ENCODE assay signal across 16 cellular contexts in the genomic region with DNA sequence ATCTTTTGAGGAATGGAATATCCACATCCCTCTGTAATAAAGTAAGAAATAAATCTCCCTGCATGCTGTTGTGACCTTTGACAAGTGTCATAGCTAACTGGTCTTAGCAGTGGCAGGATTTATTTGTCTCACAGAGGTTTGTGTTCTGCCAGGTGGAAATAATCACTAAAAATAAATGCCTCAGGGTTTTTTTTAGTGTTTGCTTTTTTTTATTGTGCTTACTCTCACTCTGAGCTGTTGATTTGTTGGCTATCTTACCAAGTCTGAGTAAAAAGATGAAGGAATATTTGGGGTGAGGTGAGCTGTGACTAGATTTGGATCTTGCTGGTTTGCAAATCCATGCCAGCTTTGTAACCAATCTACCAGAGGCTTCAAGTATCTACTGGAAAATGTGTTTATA.
A peak's percentile ranks its signal among the peaks of the same experiment; 100 is the strongest.
DNase-seq lines count a peak whose midpoint lies in the region; ATAC-seq and TF ChIP-seq lines count a peak whose summit lies in the region.
"Had no signal": no experiment of that assay in that cellular context is flagged by ENCODE, and none has a peak within 500 bp of the region (broad histone marks: within the 10 kb centered on the region; RNA-seq: fewer than 3 reads in every experiment).

No MANE protein-coding gene starts in this region.

- no peak for TF ChIP-seq CTCF in LNCaP clone FGC (IDR thresholded peaks at IDR 0.05; ENCODE audit: control insufficient read depth, extremely low read depth, insufficient read depth)
- no peak for TF ChIP-seq CTCF in PC-9 (conservative IDR thresholded peaks at IDR 0.05)
- TF ChIP-seq CTCF in neural cell (IDR thresholded peaks at IDR 0.05; ENCODE audit: poor library complexity, severe bottlenecking) = no peak
- TF ChIP-seq CTCF in retinal pigment epithelial cell (conservative IDR thresholded peaks at IDR 0.05; ENCODE audit: low read depth, low read length) = no peak
- TF ChIP-seq CTCF in glutamatergic neuron (IDR thresholded peaks at IDR 0.05; ENCODE audit: partially characterized antibody, unreplicated experiment) = no peak

- peak overlapping the region; percentile 5 for H3K9ac ChIP-seq in neural cell (ENCODE audit: low read length)
- H3K9ac ChIP-seq: GM23248 had no signal

- no TSS peak for BruUV-seq in PC-9 (replicated peaks; lab: Mats Ljungman, UMichigan)

- peaks cover 12% of the 10 kb centered on the region for H3K4me1 ChIP-seq in PC-9 (replicated peaks; ENCODE audit: insufficient read depth)

- no peak for TF ChIP-seq RAD21 in neural cell (conservative IDR thresholded peaks at IDR 0.05)

- H3K4me3 ChIP-seq in LNCaP clone FGC (ENCODE audit: low read depth, low read length) = no peak overlapping the region
- no peak overlapping the region for H3K4me3 ChIP-seq in PC-9
- no peak overlapping the region for H3K4me3 ChIP-seq in neural cell (ENCODE audit: low read length)
- H3K4me3 ChIP-seq in retinal pigment epithelial cell (ENCODE audit: low read length) = no peak overlapping the region
- H3K4me3 ChIP-seq: GM23248 had no signal

- H3K4me1 Mint-ChIP-seq in glutamatergic neuron (ENCODE audit: low read depth, unreplicated experiment) = no peaks in the 10 kb centered on the region
- H3K4me1 Mint-ChIP-seq: CD14-positive monocyte, IgD-negative memory B cell had no signal

- H3K27me3 Mint-ChIP-seq in glutamatergic neuron (ENCODE audit: unreplicated experiment) = no peaks in the 10 kb centered on the region
- H3K27me3 Mint-ChIP-seq: IgD-negative memory B cell had no signal

- peak overlapping the region; percentile 24; the same call in 1 of the 2 replicates for H3K4me2 ChIP-seq in PC-9
- H3K4me2 ChIP-seq in neural cell (ENCODE audit: low read length) = no peak overlapping the region

- H3K4me3 Mint-ChIP-seq in glutamatergic neuron (ENCODE audit: unreplicated experiment) = no peak overlapping the region
- H3K4me3 Mint-ChIP-seq: CD14-positive monocyte; CD8-positive, alpha-beta T cell; IgD-negative memory B cell had no signal

- H3K79me2 ChIP-seq in PC-9 (ENCODE audit: low read depth) = no peaks in the 10 kb centered on the region
- no peaks in the 10 kb centered on the region for H3K79me2 ChIP-seq in neural cell (replicated peaks; ENCODE audit: insufficient read depth, low read length)

- no peak overlapping the region for H2AFZ ChIP-seq in PC-9
- no peak overlapping the region for H2AFZ ChIP-seq in neural cell (ENCODE audit: low read depth, low read length)
- H2AFZ ChIP-seq: GM23248 had no signal

- peak; percentile 81 for DNase-seq in LNCaP clone FGC (ENCODE audit: low read depth)
- peak in 1 of 2 experiments; percentile 60 for DNase-seq in PC-9
- DNase-seq in retinal pigment epithelial cell (ENCODE audit: low read depth) = peak; percentile 0
- no peak for DNase-seq in stimulated activated naive CD8-positive, alpha-beta T cell treated with anti-CD3 and anti-CD28 coated beads, Interleukin-15, Interleukin-2, amounts not matched to agents 100 U/mL and 50 U/mL, for 24 hours
- no peak for DNase-seq in DMS153 treated with DMSO at 0.1 percent for 48 hours (lab: John Stamatoyannopoulos, UW; ENCODE audit: unreplicated experiment)
- DNase-seq in glutamatergic neuron = no peak
- no peak for DNase-seq in stimulated activated CD4-positive, alpha-beta T cell treated with anti-CD3 and anti-CD28 coated beads, Interleukin-4, amount 100 ng/mL, for 24 hours
- DNase-seq: CD8-positive, alpha-beta T cell; COR-L47; DMS53; GF-D8; GM23248 had no signal

- TF ChIP-seq EP300 in neural cell (conservative IDR thresholded peaks at IDR 0.05; ENCODE audit: poor library complexity, severe bottlenecking) = no peak

- H3K27ac ChIP-seq in PC-9 (no peak overlapping the region), neural cell (ENCODE audit: low read length) (peak overlapping the region; percentile 33)
- H3K27ac ChIP-seq: GM23248 had no signal

- H3K27me3 ChIP-seq in PC-9 (ENCODE audit: insufficient read depth, low read depth) = no peaks in the 10 kb centered on the region
- no peaks in the 10 kb centered on the region for H3K27me3 ChIP-seq in neural cell (ENCODE audit: insufficient read depth, low read depth, low read length)

- POLR2A ChIA-PET in PC-9 (lab: Charles Lee; ENCODE audit: unreplicated experiment) = interaction anchor here (0.5 kb wide), 1 partner anchor 220 kb away, joined by 3 read pairs; no protein-coding TSS in a partner anchor

- 0 out of 2 replicates have a peak, but pooled peaks cover 6% of the 10 kb centered on the region for H3K9me2 ChIP-seq in PC-9 (ENCODE audit: insufficient read depth)
- no peaks in the 10 kb centered on the region for H3K9me2 ChIP-seq in neural cell (ENCODE audit: insufficient read depth, low read length)

- H4K20me1 ChIP-seq in PC-9 (ENCODE audit: insufficient read depth) (no peaks in the 10 kb centered on the region), neural cell (ENCODE audit: insufficient read depth) (no peaks in the 10 kb centered on the region)

- no peak overlapping the region for H3K27ac Mint-ChIP-seq in glutamatergic neuron (ENCODE audit: unreplicated experiment)
- H3K27ac Mint-ChIP-seq: CD14-positive monocyte; CD8-positive, alpha-beta T cell; IgD-negative memory B cell had no signal

- H3F3A ChIP-seq in PC-9 (ENCODE audit: insufficient read depth, low read depth) (peaks cover 3% of the 10 kb centered on the region; the same call in 1 of the 2 replicates), neural cell (ENCODE audit: insufficient read depth, low read length, poor library complexity, severe bottlenecking) (no peaks in the 10 kb centered on the region)

- H3K9me3 ChIP-seq in PC-9 (ENCODE audit: insufficient read depth, low read depth) (no peaks in the 10 kb centered on the region), neural cell (ENCODE audit: low read length) (no peaks in the 10 kb centered on the region)

- no peaks in the 10 kb centered on the region for H3K9me3 Mint-ChIP-seq in glutamatergic neuron (ENCODE audit: unreplicated experiment)

- no peak for ATAC-seq in stimulated activated naive CD8-positive, alpha-beta T cell treated with anti-CD3 and anti-CD28 coated beads, Interleukin-15, Interleukin-2, amounts not matched to agents 100 U/mL and 50 U/mL, for 24 hours
- ATAC-seq: CD8-positive, alpha-beta T cell; HCT116 had no signal

- no peaks in the 10 kb centered on the region for H3K36me3 ChIP-seq in PC-9 (ENCODE audit: low read depth)
- no peaks in the 10 kb centered on the region for H3K36me3 ChIP-seq in neural cell (ENCODE audit: insufficient read depth, low read length)

- intact Hi-C loops in PC-9 (cut with micrococcal nuclease; ENCODE audit: unreplicated experiment) = loop anchor here (10.0 kb wide), 1 partner anchor 63 kb away; no protein-coding TSS in a partner anchor

- CTCF ChIA-PET in PC-9 (lab: Charles Lee) = no interaction called here

- H3K36me3 Mint-ChIP-seq in glutamatergic neuron (ENCODE audit: unreplicated experiment) = no peaks in the 10 kb centered on the region
- H3K36me3 Mint-ChIP-seq: CD14-positive monocyte; CD8-positive, alpha-beta T cell had no signal

TF ChIP-seq in neural cell, 6 proteins besides CTCF, POLR2A, EP300 and RAD21:
- TF ChIP-seq SMC3 (conservative IDR thresholded peaks at IDR 0.05; ENCODE audit: poor library complexity) = no peak
- TF ChIP-seq POLR2AphosphoS5 (IDR thresholded peaks at IDR 0.05) = no peak
- no peak for TF ChIP-seq TAF1 (IDR thresholded peaks at IDR 0.05; ENCODE audit: low read depth)
- no peak for TF ChIP-seq MXI1 (conservative IDR thresholded peaks at IDR 0.05; ENCODE audit: poor library complexity, severe bottlenecking)
- no peak for TF ChIP-seq EZH2 (IDR thresholded peaks at IDR 0.05; ENCODE audit: borderline replicate concordance, insufficient read depth, low read length, poor library complexity, severe bottlenecking)
- TF ChIP-seq REST (IDR thresholded peaks at IDR 0.05; ENCODE audit: borderline replicate concordance) = no peak

Comparison
In these comparisons a context has a peak if more than half of its experiments do, and no peak if none do; other contexts are left out.
1. DNase-seq: peak in LNCaP clone FGC (single experiment) and retinal pigment epithelial cell (single experiment); none in stimulated activated naive CD8-positive, alpha-beta T cell treated with anti-CD3 and anti-CD28 coated beads, Interleukin-15, Interleukin-2, amounts not matched to agents 100 U/mL and 50 U/mL, for 24 hours (single experiment), DMS153 treated with DMSO at 0.1 percent for 48 hours (single experiment), glutamatergic neuron (single experiment) and stimulated activated CD4-positive, alpha-beta T cell treated with anti-CD3 and anti-CD28 coated beads, Interleukin-4, amount 100 ng/mL, for 24 hours (single experiment).